In genomic region chr7:139566736-139567646, GRCh38 we compare ENCODE assay signal across 30 cellular contexts. TPM values are rescaled to one million over a fixed set of nuclear protein-coding genes. Genes with fewer than 3 reads are reported as not detected.
DNase-seq lines count a peak whose midpoint lies in the region; TF ChIP-seq lines count a peak whose summit lies in the region.
"Had no signal": no experiment of that assay in that cellular context is flagged by ENCODE, and none has a peak within 500 bp of the region (broad histone marks: within the 10 kb centered on the region; RNA-seq: fewer than 3 reads in every experiment).

No MANE protein-coding gene starts in this region.

- H2BK5ac ChIP-seq in H9 (ENCODE audit: insufficient read length, low read length) (no peak overlapping the region), neuronal stem cell (ENCODE audit: low read length) (no peak overlapping the region)

- H3K4me3 Mint-ChIP-seq in CD4-positive, alpha-beta memory T cell, result no peak overlapping the region
- H3K4me3 Mint-ChIP-seq in H9, result no peak overlapping the region
- H3K4me3 Mint-ChIP-seq: activated CD4-positive, alpha-beta memory T cell treated with anti-CD3 and anti-CD28 coated beads, Interleukin-2, amount 10 ng/mL, durations not matched to agents 7 days and 5 days; activated naive CD8-positive, alpha-beta T cell treated with anti-CD3 and anti-CD28 coated beads for 36 hours; memory B cell; neural progenitor cell had no signal

- H4K20me1 ChIP-seq in H9 (ENCODE audit: control insufficient read depth, insufficient read depth, insufficient read length), result no peaks in the 10 kb centered on the region

- H2AFZ ChIP-seq in H9 (ENCODE audit: low read length) (no peak overlapping the region), neuronal stem cell (ENCODE audit: low read length) (no peak overlapping the region)
- H2AFZ ChIP-seq: GM23248, neural progenitor cell had no signal

- H4K8ac ChIP-seq in H9 (replicated peaks; ENCODE audit: insufficient read length, low read depth, low read length), result no peak overlapping the region
- no peak overlapping the region for H4K8ac ChIP-seq in neuronal stem cell (ENCODE audit: low read depth, low read length)

- H4K5ac ChIP-seq in H9 (ENCODE audit: insufficient read length, low read depth, low read length), result no peak overlapping the region

- H3K14ac ChIP-seq in H9 (ENCODE audit: insufficient read depth, low read length) (no peak overlapping the region), neuronal stem cell (ENCODE audit: low read length) (no peak overlapping the region)

- no CpG with 5 or more reads among the region's 15 CpGs for WGBS in H9 (ENCODE audit: extremely low coverage, insufficient read length, low lambda C conversion rate)
- no CpG with 5 or more reads among the region's 15 CpGs for WGBS in neuronal stem cell (ENCODE audit: extremely low coverage in 2 of 2, insufficient read length in 2 of 2, insufficient replicate concordance in 1 of 2), 2 donors

- H3K56ac ChIP-seq in H9 (ENCODE audit: insufficient read length, low read depth, low read length), result no peak overlapping the region

- H3K27me3 Mint-ChIP-seq in CD4-positive, alpha-beta memory T cell, result no peaks in the 10 kb centered on the region
- no peaks in the 10 kb centered on the region; the same call in 1 of the 2 replicates for H3K27me3 Mint-ChIP-seq in H9 (ENCODE audit: low read depth)
- H3K27me3 Mint-ChIP-seq: activated CD4-positive, alpha-beta memory T cell treated with anti-CD3 and anti-CD28 coated beads, Interleukin-2, amount 10 ng/mL, durations not matched to agents 7 days and 5 days; activated naive CD8-positive, alpha-beta T cell treated with anti-CD3 and anti-CD28 coated beads for 36 hours; memory B cell had no signal

- H3K4me3 ChIP-seq in CD4-positive, alpha-beta memory T cell (ENCODE audit: low read length in 2 of 2), result no peak overlapping the region
- H3K4me3 ChIP-seq in coronary artery, result no peak overlapping the region
- no peak overlapping the region for H3K4me3 ChIP-seq in neuronal stem cell (ENCODE audit: low read length in 2 of 2)
- H3K4me3 ChIP-seq: breast epithelium, GM23248, neural progenitor cell, right atrium auricular region, tibial artery had no signal

- H3K18ac ChIP-seq in H9 (ENCODE audit: insufficient read length, low read depth, low read length), result no peak overlapping the region
- H3K18ac ChIP-seq in neuronal stem cell (ENCODE audit: low read length), result no peak overlapping the region

- CTCF ChIA-PET in CD4-positive, alpha-beta memory T cell (lab: Charles Lee; ENCODE audit: partially characterized antibody), result no interaction called here

- POLR2A ChIA-PET in CD4-positive, alpha-beta memory T cell (lab: Charles Lee; ENCODE audit: partially characterized antibody), result interaction anchor here (0.6 kb wide), 1 partner anchor 201 kb away, joined by 3 read pairs; no protein-coding TSS in a partner anchor

- H3K79me2 ChIP-seq in H9 (ENCODE audit: insufficient read depth, low read length), result no peaks in the 10 kb centered on the region

- no peak for DNase-seq in CD4-positive, alpha-beta memory T cell
- DNase-seq in H9, result no peak
- DNase-seq in coronary artery (ENCODE audit: low spot score), result peak; percentile 55
- DNase-seq in neuronal stem cell (ENCODE audit: low spot score), result no peak
- DNase-seq in SKM-1 treated with dmso at 0.1 percent for 144 hours (lab: John Stamatoyannopoulos, UW; ENCODE audit: unreplicated experiment), result no peak
- DNase-seq in activated CD8-positive, alpha-beta memory T cell treated with anti-CD3 and anti-CD28 coated beads, Interleukin-2, amount 50 U/mL, for 4 hours, result no peak
- DNase-seq in NCI-H2171 treated with DMSO at 0.1 percent for 48 hours (lab: John Stamatoyannopoulos, UW), result no peak
- DNase-seq: activated CD4-positive, alpha-beta memory T cell treated with anti-CD3 and anti-CD28 coated beads, Interleukin-2, amount 10 ng/mL, durations not matched to agents 7 days and 5 days; activated naive CD8-positive, alpha-beta T cell treated with anti-CD3 and anti-CD28 coated beads for 36 hours; anterior cingulate cortex; DND-41; effector CD8-positive, alpha-beta T cell; GM23248; hypothalamus; MM.1S; NCI-H2081 treated with DMSO at 0.1 percent for 48 hours; NCI-H345; NCI-H69; SHP77; stimulated activated CD4-positive, alpha-beta T cell treated with anti-CD3 and anti-CD28 coated beads, Interleukin-2, amount 100 ng/mL, for 24 hours; tibial artery had no signal

- no peaks in the 10 kb centered on the region for H3K9me3 Mint-ChIP-seq in CD4-positive, alpha-beta memory T cell
- H3K9me3 Mint-ChIP-seq in H9, result no peaks in the 10 kb centered on the region
- H3K9me3 Mint-ChIP-seq: activated CD4-positive, alpha-beta memory T cell treated with anti-CD3 and anti-CD28 coated beads, Interleukin-2, amount 10 ng/mL, durations not matched to agents 7 days and 5 days; activated naive CD8-positive, alpha-beta T cell treated with anti-CD3 and anti-CD28 coated beads for 36 hours; activated T-helper 2 cell treated with anti-CD3 and anti-CD28 coated beads, Interferon-gamma antibody, Interleukin-2, Interleukin-4, amounts not matched to agents 10 μg/mL and 5 μg/mL and 100 μg/mL, durations not matched to agents 14 hours and 24 hours and 36 hours; memory B cell; neural progenitor cell had no signal

- H4K91ac ChIP-seq in H9 (ENCODE audit: insufficient read length, low read depth, low read length) (no peak overlapping the region), neuronal stem cell (ENCODE audit: low read depth, low read length, poor library complexity) (no peak overlapping the region)

- H3K27ac ChIP-seq in CD4-positive, alpha-beta memory T cell (ENCODE audit: low read depth, low read length), result no peak overlapping the region
- H3K27ac ChIP-seq in H9 (ENCODE audit: insufficient read length, low read depth, low read length) (no peak overlapping the region), coronary artery (no peak overlapping the region), neuronal stem cell (replicated peaks; ENCODE audit: low read length) (no peak overlapping the region)
- H3K27ac ChIP-seq: breast epithelium, epithelial cell of prostate, GM23248, neural progenitor cell, right atrium auricular region, tibial artery had no signal

- H2BK20ac ChIP-seq in H9 (ENCODE audit: low read depth, low read length, poor library complexity, severe bottlenecking), result no peak overlapping the region

- H3T11ph ChIP-seq in H9 (ENCODE audit: low read length), result no peak overlapping the region

- no peaks in the 10 kb centered on the region for H3K9me3 ChIP-seq in CD4-positive, alpha-beta memory T cell (ENCODE audit: control insufficient read depth in 1 of 2, low read length in 2 of 2)
- H3K9me3 ChIP-seq in H9 (ENCODE audit: control insufficient read depth, low read depth, low read length) (no peaks in the 10 kb centered on the region), neuronal stem cell (replicated peaks in 1 of 2; ENCODE audit: control insufficient read depth in 2 of 2, insufficient read depth in 1 of 2, low read depth in 1 of 2, low read length in 2 of 2) (peaks cover 0 to 2% of the 10 kb centered on the region in 2 donors)
- H3K9me3 ChIP-seq: breast epithelium, right atrium auricular region, tibial artery had no signal

- no peak overlapping the region for H3K4ac ChIP-seq in H9 (ENCODE audit: low read depth, low read length)
- H3K4ac ChIP-seq in neuronal stem cell (ENCODE audit: low read length), result no peak overlapping the region

- H2AK5ac ChIP-seq in H9 (ENCODE audit: insufficient read length, low read length) (no peak overlapping the region), neuronal stem cell (ENCODE audit: low read depth, low read length) (no peak overlapping the region)

- H3K4me2 ChIP-seq in H9 (ENCODE audit: insufficient read depth, insufficient read length, low read length) (no peak overlapping the region), neuronal stem cell (ENCODE audit: insufficient read depth, low read length, poor library complexity, severe bottlenecking) (no peak overlapping the region)
- H3K4me2 ChIP-seq: neural progenitor cell had no signal

- H3K36me3 Mint-ChIP-seq in CD4-positive, alpha-beta memory T cell, result peaks cover 21 to 28% of the 10 kb centered on the region in 2 donors
- peaks cover 0 to 4% (median 0%) of the 10 kb centered on the region in 3 experiments; a peak in 1 of 7 replicates for H3K36me3 Mint-ChIP-seq in H9 (ENCODE audit: insufficient read depth in 1 of 3, low read depth in 3 of 3)

- H3K23ac ChIP-seq in H9 (ENCODE audit: insufficient read length, low read depth, low read length), result no peak overlapping the region
- peak overlapping the region; percentile 32 for H3K23ac ChIP-seq in neuronal stem cell (ENCODE audit: low read depth, low read length, poor library complexity)

- peak overlapping the region in 4 of 7 donors; percentile 35 to 84 (median 72) for H3K27ac Mint-ChIP-seq in CD4-positive, alpha-beta memory T cell
- peak overlapping the region in 1 of 3 experiments; percentile 26; a peak in 2 of 7 replicates for H3K27ac Mint-ChIP-seq in H9
- H3K27ac Mint-ChIP-seq: activated CD4-positive, alpha-beta memory T cell treated with anti-CD3 and anti-CD28 coated beads, Interleukin-2, amount 10 ng/mL, durations not matched to agents 7 days and 5 days; activated naive CD8-positive, alpha-beta T cell treated with anti-CD3 and anti-CD28 coated beads for 36 hours; activated T-helper 2 cell treated with anti-CD3 and anti-CD28 coated beads, Interferon-gamma antibody, Interleukin-2, Interleukin-4, amounts not matched to agents 10 μg/mL and 5 μg/mL and 100 μg/mL, durations not matched to agents 14 hours and 24 hours and 36 hours had no signal

- H2BK15ac ChIP-seq in H9 (ENCODE audit: low read depth, low read length) (no peak overlapping the region), neuronal stem cell (ENCODE audit: low read length) (no peak overlapping the region)

- intact Hi-C loops in CD4-positive, alpha-beta memory T cell (cut with micrococcal nuclease), result no loop called here

- H3K9ac ChIP-seq in H9 (ENCODE audit: extremely low read depth, insufficient read length, low read length), result no peak overlapping the region
- no peak overlapping the region for H3K9ac ChIP-seq in neuronal stem cell (ENCODE audit: low read depth, low read length, poor library complexity)
- H3K9ac ChIP-seq: GM23248, neural progenitor cell had no signal

- peaks cover 12 to 50% (median 18%) of the 10 kb centered on the region in 4 donors for H3K4me1 Mint-ChIP-seq in CD4-positive, alpha-beta memory T cell
- peaks cover 40 to 41% of the 10 kb centered on the region in 2 experiments for H3K4me1 Mint-ChIP-seq in H9
- H3K4me1 Mint-ChIP-seq: memory B cell had no signal

- H3K36me3 ChIP-seq in CD4-positive, alpha-beta memory T cell (ENCODE audit: insufficient read depth, low read length), result peaks cover 4% of the 10 kb centered on the region
- H3K36me3 ChIP-seq in neuronal stem cell (replicated peaks in 1 of 2; ENCODE audit: control insufficient read depth in 2 of 2, insufficient read depth in 2 of 2, low read length in 2 of 2), result peaks cover 3 to 47% of the 10 kb centered on the region in 2 donors
- H3K36me3 ChIP-seq: breast epithelium, neural progenitor cell had no signal

- H2BK12ac ChIP-seq in H9 (ENCODE audit: insufficient read length, low read depth, low read length) (no peak overlapping the region), neuronal stem cell (ENCODE audit: low read length) (no peak overlapping the region)

- H3K27me3 ChIP-seq in CD4-positive, alpha-beta memory T cell (ENCODE audit: insufficient read depth, low read length), result no peaks in the 10 kb centered on the region
- H3K27me3 ChIP-seq in H9 (ENCODE audit: insufficient read depth, low read length) (no peaks in the 10 kb centered on the region), neuronal stem cell (ENCODE audit: control insufficient read depth in 3 of 3, insufficient read depth in 3 of 3, low read depth in 1 of 3, low read length in 3 of 3) (no peaks in the 10 kb centered on the region)
- H3K27me3 ChIP-seq: breast epithelium, neural progenitor cell, right atrium auricular region, tibial artery had no signal

- no peak overlapping the region for H2BK120ac ChIP-seq in H9 (ENCODE audit: low read depth, low read length, poor library complexity, severe bottlenecking)
- no peak overlapping the region for H2BK120ac ChIP-seq in neuronal stem cell (ENCODE audit: low read depth, low read length)

- TF ChIP-seq CTCF in H9 (conservative IDR thresholded peaks at IDR 0.05), result peak; percentile 15; the same call in 1 of the 3 replicates
- TF ChIP-seq CTCF in coronary artery (IDR thresholded peaks at IDR 0.05), result no peak

- no peaks in the 10 kb centered on the region for H3K79me1 ChIP-seq in H9 (ENCODE audit: insufficient read depth, low read depth, low read length, poor library complexity, severe bottlenecking)
- H3K79me1 ChIP-seq in neuronal stem cell (ENCODE audit: low read depth, low read length), result no peaks in the 10 kb centered on the region

- peaks cover 13% of the 10 kb centered on the region for H3K4me1 ChIP-seq in CD4-positive, alpha-beta memory T cell (ENCODE audit: insufficient read depth, low read length)
- H3K4me1 ChIP-seq in H9 (ENCODE audit: insufficient read depth, low read length) (no peaks in the 10 kb centered on the region), neuronal stem cell (ENCODE audit: control insufficient read depth in 2 of 2, insufficient read depth in 1 of 2, low read depth in 1 of 2, low read length in 2 of 2) (peaks cover 0 to 13% of the 10 kb centered on the region in 2 donors)
- H3K4me1 ChIP-seq: breast epithelium, right atrium auricular region, tibial artery had no signal

- no peaks in the 10 kb centered on the region for H3K23me2 ChIP-seq in H9 (ENCODE audit: insufficient read length, low read depth, low read length, poor library complexity, severe bottlenecking)

RNA-seq across cellular contexts. Expression of gene CLEC2L, which starts 43.5 kb away (rescaled TPM):
- total RNA-seq in CD4-positive, alpha-beta memory T cell, result not detected
- not detected for polyA plus RNA-seq in CD4-positive, alpha-beta memory T cell
- total RNA-seq in H9 (2021), result 0.55 and 0.74 TPM in 2 replicates
- 1.5 TPM for polyA plus RNA-seq in neuronal stem cell (2013, experiment 1 of 2)
- polyA plus RNA-seq in neuronal stem cell (2013, experiment 2 of 2), result 1.6 TPM
- total RNA-seq: activated CD4-positive, alpha-beta memory T cell treated with anti-CD3 and anti-CD28 coated beads, Interleukin-2, amount 10 ng/mL, durations not matched to agents 7 days and 5 days; activated naive CD8-positive, alpha-beta T cell treated with anti-CD3 and anti-CD28 coated beads for 36 hours; activated T-helper 2 cell treated with anti-CD3 and anti-CD28 coated beads, Interferon-gamma antibody, Interleukin-2, Interleukin-4, amounts not matched to agents 10 μg/mL and 5 μg/mL and 100 μg/mL, durations not matched to agents 14 hours and 24 hours and 36 hours; breast epithelium; glomerular endothelial cell; GM23248; HT1080; right atrium auricular region had no signal
- polyA plus RNA-seq: BJ, GM23248 had no signal
